Comparison of ENCODE assay signal across 16 cellular contexts in the genomic region with DNA sequence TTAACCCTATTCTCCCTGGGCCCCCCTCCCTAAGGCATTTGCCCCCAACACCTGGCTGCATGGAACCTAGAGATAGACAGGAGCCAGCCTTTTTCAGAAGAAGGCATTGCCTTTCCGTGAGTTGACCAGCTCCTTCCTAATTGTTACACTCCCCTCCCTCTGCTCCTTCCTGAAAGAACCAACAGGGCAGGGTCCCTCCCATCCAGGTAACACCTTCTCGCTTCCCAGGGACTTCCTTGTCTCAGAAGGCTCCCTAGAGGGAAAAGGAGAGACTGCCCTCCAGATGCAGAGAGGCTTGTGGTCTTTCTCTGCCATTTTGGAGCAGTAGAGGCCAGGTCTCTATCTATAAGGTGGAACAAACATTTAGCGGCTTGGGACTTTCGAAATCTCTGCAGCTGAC. TPM values are rescaled to one million over a fixed set of nuclear protein-coding genes. Genes with fewer than 3 reads are reported as not detected.
DNase-seq lines count a peak whose midpoint lies in the region; ATAC-seq and TF ChIP-seq lines count a peak whose summit lies in the region.
"Had no signal": no experiment of that assay in that cellular context is flagged by ENCODE, and none has a peak within 500 bp of the region (broad histone marks: within the 10 kb centered on the region; RNA-seq: fewer than 3 reads in every experiment).

No MANE protein-coding gene starts in this region.

- H3K36me3 ChIP-seq in OCI-LY1 (ENCODE audit: insufficient read depth, low read length) (peaks cover 16% of the 10 kb centered on the region), mesendoderm (ENCODE audit: control insufficient read depth, insufficient read depth, low read length) (no peaks in the 10 kb centered on the region), upper lobe of right lung (no peaks in the 10 kb centered on the region)
- H3K36me3 ChIP-seq: BE2C had no signal

- H2AFZ ChIP-seq in OCI-LY1 (ENCODE audit: low read length) = no peak overlapping the region
- H2AFZ ChIP-seq: PC-9 had no signal

- H3K23ac ChIP-seq in mesendoderm (ENCODE audit: low read length) = no peak overlapping the region

- H3K9me3 ChIP-seq in OCI-LY1 (ENCODE audit: low read length) (no peaks in the 10 kb centered on the region), upper lobe of right lung (no peaks in the 10 kb centered on the region)
- H3K9me3 ChIP-seq: BE2C had no signal

- no peak overlapping the region for H3K4ac ChIP-seq in mesendoderm (ENCODE audit: low read depth, low read length)

- no peak overlapping the region for H2BK120ac ChIP-seq in mesendoderm (ENCODE audit: low read depth, low read length)

- H3F3A ChIP-seq in OCI-LY1 (ENCODE audit: insufficient read depth, low read length) = no peaks in the 10 kb centered on the region

- ATAC-seq in upper lobe of right lung (no peak), HG02588 (IDR thresholded peaks at IDR 0.05; ENCODE audit: unreplicated experiment) (no peak)
- ATAC-seq: CD8-positive, alpha-beta T cell had no signal

- peaks cover 15% of the 10 kb centered on the region for H3K79me1 ChIP-seq in mesendoderm (ENCODE audit: low read length)

- H3K9ac ChIP-seq in OCI-LY1 (ENCODE audit: low read length) (no peak overlapping the region), mesendoderm (ENCODE audit: low read length) (no peak overlapping the region)

- H2BK15ac ChIP-seq in mesendoderm (replicated peaks; ENCODE audit: low read depth) = no peak overlapping the region

- H3K4me2 ChIP-seq in OCI-LY1 (ENCODE audit: low read length) (no peak overlapping the region), mesendoderm (ENCODE audit: low read length) (no peak overlapping the region)
- H3K4me2 ChIP-seq: PC-9 had no signal

- H3K79me2 ChIP-seq in OCI-LY1 (ENCODE audit: insufficient read depth, low read length) (peaks cover 9% of the 10 kb centered on the region; the same call in 1 of the 2 replicates), mesendoderm (ENCODE audit: control insufficient read depth, insufficient read depth, low read length) (no peaks in the 10 kb centered on the region)

- H3K27me3 ChIP-seq in OCI-LY1 (ENCODE audit: insufficient read depth, low read length) (no peaks in the 10 kb centered on the region), dorsolateral prefrontal cortex (no peaks in the 10 kb centered on the region), mesendoderm (ENCODE audit: insufficient read depth, low read length, poor library complexity) (no peaks in the 10 kb centered on the region), upper lobe of right lung (no peaks in the 10 kb centered on the region)
- H3K27me3 ChIP-seq: BE2C had no signal

- H2BK5ac ChIP-seq in mesendoderm (ENCODE audit: low read length) = no peak overlapping the region

- H3K56ac ChIP-seq in mesendoderm (ENCODE audit: low read length) = peak overlapping the region; percentile 9

- no peak for TF ChIP-seq CTCF in OCI-LY1 (IDR thresholded peaks at IDR 0.05; ENCODE audit: low read length)
- TF ChIP-seq CTCF in dorsolateral prefrontal cortex (IDR thresholded peaks at IDR 0.05 in 54 of 56, conservative IDR thresholded peaks at IDR 0.05 in 2 of 56; ENCODE audit: low read depth in 1 of 56, partially characterized antibody in 56 of 56) = no peak
- TF ChIP-seq CTCF in upper lobe of right lung (IDR thresholded peaks at IDR 0.05) = no peak

- no peak overlapping the region for H4K5ac ChIP-seq in mesendoderm (ENCODE audit: low read length)

- H3K18ac ChIP-seq in mesendoderm (ENCODE audit: low read length) = no peak overlapping the region

- WGBS in mesendoderm (ENCODE audit: extremely low coverage, insufficient coverage, low lambda C conversion rate) = no CpG with 5 or more reads among the region's 4 CpGs

- no peak overlapping the region for H3K4me3 ChIP-seq in OCI-LY1 (ENCODE audit: low read depth, low read length, poor library complexity, severe bottlenecking)
- H3K4me3 ChIP-seq in dorsolateral prefrontal cortex = peak overlapping the region in 1 of 59 donors; percentile 12
- no peak overlapping the region for H3K4me3 ChIP-seq in mesendoderm (ENCODE audit: low read length)
- H3K4me3 ChIP-seq in upper lobe of right lung = no peak overlapping the region
- H3K4me3 ChIP-seq: PC-9 had no signal

- no peaks in the 10 kb centered on the region for H3K9me2 ChIP-seq in OCI-LY1 (ENCODE audit: low read depth, low read length)

- H3K4me1 ChIP-seq in OCI-LY1 (ENCODE audit: insufficient read depth, low read length, severe bottlenecking) = peaks cover 92% of the 10 kb centered on the region
- peaks cover 7% of the 10 kb centered on the region for H3K4me1 ChIP-seq in mesendoderm (ENCODE audit: control insufficient read depth, low read depth, low read length)
- H3K4me1 ChIP-seq in upper lobe of right lung = peaks cover 72% of the 10 kb centered on the region

- H4K20me1 ChIP-seq in OCI-LY1 (ENCODE audit: insufficient read depth, low read length) = no peaks in the 10 kb centered on the region

- DNase-seq in dorsolateral prefrontal cortex (no peak), mesendoderm (peak; percentile 64), upper lobe of right lung (no peak), Ammon's horn (ENCODE audit: low spot score) (no peak), islet precursor cell (no peak)
- DNase-seq: BE2C; CD8-positive, alpha-beta T cell; KG1; NCI-H1436; NCI-H2029; NCI-H2171 treated with DMSO at 0.1 percent for 48 hours; NCI-H510A; NCI-H774; PC-9 had no signal

- no peak overlapping the region for H2AK5ac ChIP-seq in mesendoderm (ENCODE audit: low read length)

- H3K27ac ChIP-seq in OCI-LY1 (ENCODE audit: low read depth, low read length, poor library complexity, severe bottlenecking) (peak overlapping the region; percentile 88), dorsolateral prefrontal cortex (peak overlapping the region in 42 of 59 donors; percentile 5 to 86 (median 67)), mesendoderm (ENCODE audit: low read depth, low read length) (no peak overlapping the region), upper lobe of right lung (peak overlapping the region; percentile 68)
- H3K27ac ChIP-seq: PC-9 had no signal

- H4K8ac ChIP-seq in mesendoderm (ENCODE audit: low read depth, low read length) = no peak overlapping the region

- intact Hi-C loops in dorsolateral prefrontal cortex (cut with DNase I) (no loop called here), upper lobe of right lung (cut with DNase I) (no loop called here)

RNA-seq across cellular contexts. Expression of gene PALD1, which starts 31.9 kb away (rescaled TPM):
- total RNA-seq in dorsolateral prefrontal cortex = 10 to 100 TPM in 105 of 120 experiments, 1 to 10 TPM in 15; 7.2 to 25.7 (median 13.2) TPM
- 14.2 TPM for polyA plus RNA-seq in mesendoderm (2013, experiment 1 of 2)
- 14.9 TPM for polyA plus RNA-seq in mesendoderm (2013, experiment 2 of 2)
- total RNA-seq in upper lobe of right lung = 27.0 TPM
